18 cellular contexts compared by ENCODE assay signal in the genomic region with DNA sequence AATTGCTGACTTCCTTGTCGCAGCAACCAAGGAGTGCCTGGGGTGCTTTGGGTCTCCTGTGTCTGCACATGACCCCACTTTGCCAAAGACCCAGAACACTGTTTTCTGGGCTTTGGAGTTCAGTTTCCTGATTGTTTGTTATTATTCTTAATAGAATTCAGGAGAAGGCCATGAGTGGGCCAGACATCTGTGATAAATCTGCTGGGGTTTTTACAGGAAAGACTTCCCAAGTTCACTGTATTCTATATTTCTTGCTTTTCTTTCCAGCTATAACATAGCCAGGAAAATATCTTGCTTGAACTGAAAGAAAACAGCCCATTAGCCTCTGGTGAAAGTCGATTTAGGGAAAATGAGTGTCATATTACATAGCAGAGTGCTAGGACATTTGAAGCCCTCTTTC.
DNase-seq lines count a peak whose midpoint lies in the region; ATAC-seq and TF ChIP-seq lines count a peak whose summit lies in the region.
"Had no signal": no experiment of that assay in that cellular context is flagged by ENCODE, and none has a peak within 500 bp of the region (broad histone marks: within the 10 kb centered on the region; RNA-seq: fewer than 3 reads in every experiment).

No MANE protein-coding gene starts in this region.

- H2BK120ac ChIP-seq in mesenchymal stem cell (ENCODE audit: low read depth, low read length), result no peak overlapping the region

- WGBS in mesenchymal stem cell, result 94% methylated on average over 2 of the region's 2 CpGs

- H3K27ac ChIP-seq in HEK293 (ENCODE audit: extremely low read depth, low read depth, low read length) (no peak overlapping the region), mesenchymal stem cell (ENCODE audit: low read length, poor library complexity, severe bottlenecking) (no peak overlapping the region)
- H3K27ac ChIP-seq: 22Rv1, BLaER1, HL-60, PC-9, SJCRH30 had no signal

- H3K14ac ChIP-seq in mesenchymal stem cell (ENCODE audit: low read length in 2 of 2), result no peak overlapping the region

- no peaks in the 10 kb centered on the region for H3K9me3 ChIP-seq in HEK293 (ENCODE audit: control insufficient read depth, insufficient read depth, low read depth, low read length)
- H3K9me3 ChIP-seq in mesenchymal stem cell (ENCODE audit: control insufficient read depth, low read length), result no peaks in the 10 kb centered on the region
- H3K9me3 ChIP-seq: HAP-1, SJCRH30 had no signal

- no peak for TF ChIP-seq CTCF in HEK293 (tag by site-specific recombination; IDR thresholded peaks at IDR 0.05)

- no peak overlapping the region for H2BK12ac ChIP-seq in mesenchymal stem cell (ENCODE audit: low read length in 2 of 2)

- no peak overlapping the region for H3K23ac ChIP-seq in mesenchymal stem cell (ENCODE audit: low read length in 2 of 2)

- no peak overlapping the region for H2AFZ ChIP-seq in mesenchymal stem cell (ENCODE audit: low read depth, low read length)
- H2AFZ ChIP-seq: PC-9 had no signal

- H2AK5ac ChIP-seq in mesenchymal stem cell (ENCODE audit: low read length, severe bottlenecking), result no peak overlapping the region

- H2BK5ac ChIP-seq in mesenchymal stem cell (ENCODE audit: low read depth, low read length, poor library complexity, severe bottlenecking), result no peak overlapping the region

- H3K79me1 ChIP-seq in mesenchymal stem cell (replicated peaks; ENCODE audit: low read length, poor library complexity, severe bottlenecking), result no peaks in the 10 kb centered on the region

- CTCF ChIA-PET in HEK293 (lab: Yijun Ruan, JAX), result no interaction called here

- DNase-seq in DMS 273 (lab: John Stamatoyannopoulos, UW; ENCODE audit: unreplicated experiment), result peak; percentile 34
- no peak for DNase-seq in DMS 273 treated with DMSO at 0.1 percent for 48 hours (lab: John Stamatoyannopoulos, UW)
- peak; percentile 20 for DNase-seq in dedifferentiated amniotic fluid mesenchymal stem cell (ENCODE audit: extremely low spot score)
- DNase-seq in mesenchymal stem cell, result no peak
- DNase-seq in glomerular visceral epithelial cell (ENCODE audit: extremely low spot score), result no peak
- DNase-seq: CD8-positive, alpha-beta T cell; NCI-H1930; NCI-H226; NCI-H69; PC-9; SJCRH30 had no signal

- no peaks in the 10 kb centered on the region for H3K27me3 ChIP-seq in mesenchymal stem cell (ENCODE audit: control insufficient read depth in 1 of 2, insufficient read depth in 1 of 2, low read length in 2 of 2)
- H3K27me3 ChIP-seq: BLaER1 had no signal

- ATAC-seq in GM19463 (IDR thresholded peaks at IDR 0.05; ENCODE audit: unreplicated experiment) (no peak), GM18858 (IDR thresholded peaks at IDR 0.05; ENCODE audit: unreplicated experiment) (no peak)
- ATAC-seq: CD8-positive, alpha-beta T cell had no signal

- no peak overlapping the region for H3K4me2 ChIP-seq in mesenchymal stem cell (ENCODE audit: low read length, poor library complexity, severe bottlenecking)
- H3K4me2 ChIP-seq: BLaER1, PC-9 had no signal

- H4K91ac ChIP-seq in mesenchymal stem cell (ENCODE audit: low read length), result no peak overlapping the region

- no peak overlapping the region for H4K8ac ChIP-seq in mesenchymal stem cell (ENCODE audit: low read length)

- no peaks in the 10 kb centered on the region; the same call in 1 of the 2 replicates for H3K4me1 ChIP-seq in HEK293 (ENCODE audit: control insufficient read depth, insufficient read depth, low read length)
- H3K4me1 ChIP-seq in mesenchymal stem cell (ENCODE audit: control insufficient read depth, insufficient read depth, low read depth, low read length), result no peaks in the 10 kb centered on the region
- H3K4me1 ChIP-seq: BLaER1, HAP-1, SJCRH30 had no signal

- H3K18ac ChIP-seq in mesenchymal stem cell (ENCODE audit: low read depth in 1 of 2, low read length in 2 of 2), result no peak overlapping the region

- no peaks in the 10 kb centered on the region for H3K36me3 ChIP-seq in HEK293 (ENCODE audit: control insufficient read depth in 2 of 2, insufficient read depth in 1 of 2, low read length in 2 of 2)
- H3K36me3 ChIP-seq in mesenchymal stem cell (ENCODE audit: control insufficient read depth in 1 of 2, insufficient read depth in 2 of 2, low read depth in 1 of 2, low read length in 2 of 2), result no peaks in the 10 kb centered on the region
- H3K36me3 ChIP-seq: BLaER1, HAP-1, SJCRH30 had no signal

- no peak overlapping the region for H2BK15ac ChIP-seq in mesenchymal stem cell (ENCODE audit: low read depth, poor library complexity, severe bottlenecking)

- H3K4me3 ChIP-seq in HEK293 (ENCODE audit: low read depth, low read length) (no peak overlapping the region), mesenchymal stem cell (ENCODE audit: insufficient read depth in 1 of 2, low read depth in 1 of 2, low read length in 2 of 2) (no peak overlapping the region)
- H3K4me3 ChIP-seq: BLaER1, HAP-1, PC-9, SJCRH30 had no signal

- no peak overlapping the region for H3K4ac ChIP-seq in mesenchymal stem cell (ENCODE audit: low read depth in 1 of 2, low read length in 2 of 2)

- POLR2A ChIA-PET in HEK293 (lab: Yijun Ruan, JAX), result no interaction called here

- H3K9ac ChIP-seq in mesenchymal stem cell (ENCODE audit: low read length), result peak overlapping the region; percentile 33
- H3K9ac ChIP-seq: BLaER1 had no signal

TF ChIP-seq in HEK293, 187 proteins besides CTCF, POLR2A, EP300 and RAD21:
- TF ChIP-seq ZSCAN23 (tag by site-specific recombination; IDR thresholded peaks at IDR 0.05) (no peak), TRIM28 (IDR thresholded peaks at IDR 0.05; ENCODE audit: borderline replicate concordance, low read length) (0 out of 2 replicates have a peak, but pooled peaks have one; percentile 31)

Comparison
In these comparisons a context has a peak if more than half of its experiments do, and no peak if none do; other contexts are left out.
1. DNase-seq: peak in DMS 273 (single experiment) and dedifferentiated amniotic fluid mesenchymal stem cell (single experiment); none in DMS 273 treated with DMSO at 0.1 percent for 48 hours (single experiment), mesenchymal stem cell (single experiment) and glomerular visceral epithelial cell (single experiment).